Comparison of ENCODE assay signal across 8 cellular contexts in genomic region chr2:159515482-159515881, GRCh38.
A peak's percentile ranks its signal among the peaks of the same experiment; 100 is the strongest.
DNase-seq lines count a peak whose midpoint lies in the region; ATAC-seq, FAIRE-seq and TF ChIP-seq lines count a peak whose summit lies in the region.

No MANE protein-coding gene starts in this region.

- no peaks in the 10 kb centered on the region for H3K79me2 ChIP-seq in HepG2 (ENCODE audit: insufficient read depth, low read length)

- CTCF ChIA-PET in HepG2 (lab: Yijun Ruan, JAX; ENCODE audit: low intra/inter-chr PET ratio, low total read pairs) = no interaction called here

- H3K9me3 ChIP-seq in HepG2 (ENCODE audit: low read length) (no peaks in the 10 kb centered on the region), upper lobe of right lung (no peaks in the 10 kb centered on the region), MG63 (no peaks in the 10 kb centered on the region)

- WGBS in HepG2 (ENCODE audit: low lambda C conversion rate) = 97% methylated on average over 1 of the region's 1 CpG

- H3K27me3 ChIP-seq in HepG2 (ENCODE audit: control insufficient read depth in 1 of 2, insufficient read depth in 2 of 2, low read length in 2 of 2) (no peaks in the 10 kb centered on the region), upper lobe of right lung (no peaks in the 10 kb centered on the region), MG63 (no peaks in the 10 kb centered on the region)

- intact Hi-C loops in Right ventricle myocardium superior (cut with DNase I) = no loop called here
- intact Hi-C loops in Right ventricle myocardium inferior (cut with DNase I) = no loop called here
- intact Hi-C loops in HepG2 (cut with micrococcal nuclease; ENCODE audit: unreplicated experiment) = no loop called here
- intact Hi-C loops in upper lobe of right lung (cut with DNase I) = no loop called here

- H3K4me1 ChIP-seq in HepG2 (ENCODE audit: insufficient read depth, low read length) = peaks cover 7% of the 10 kb centered on the region
- H3K4me1 ChIP-seq in upper lobe of right lung = peaks cover 28% of the 10 kb centered on the region

- DNase-seq in Right ventricle myocardium superior (no peak), Right ventricle myocardium inferior (ENCODE audit: missing footprints) (no peak), HepG2 (ENCODE audit: low spot score) (no peak), upper lobe of right lung (no peak), foreskin fibroblast (no peak), SW480 (ENCODE audit: low spot score) (no peak), MG63 (no peak)
- DNase-seq in activated naive CD8-positive, alpha-beta T cell treated with anti-CD3 and anti-CD28 coated beads, Interleukin-2, amount 10 ng/mL, durations not matched to agents 7 days and 5 days = no peak

- ATAC-seq in Right ventricle myocardium superior (ENCODE audit: poor library complexity) = peak; percentile 29
- no peak for ATAC-seq in Right ventricle myocardium inferior
- ATAC-seq in activated naive CD8-positive, alpha-beta T cell treated with anti-CD3 and anti-CD28 coated beads, Interleukin-2, amount 10 ng/mL, durations not matched to agents 7 days and 5 days (ENCODE audit: low read depth) = no peak
- no peak for ATAC-seq in HepG2
- ATAC-seq in upper lobe of right lung = peak; percentile 32

- H3K36me3 Mint-ChIP-seq in activated naive CD8-positive, alpha-beta T cell treated with anti-CD3 and anti-CD28 coated beads, Interleukin-2, amount 10 ng/mL, durations not matched to agents 7 days and 5 days = peaks cover 3% of the 10 kb centered on the region

- BruUV-seq in HepG2 (replicated peaks; lab: Mats Ljungman, UMichigan) = no TSS peak

- H3K4me1 Mint-ChIP-seq in activated naive CD8-positive, alpha-beta T cell treated with anti-CD3 and anti-CD28 coated beads, Interleukin-2, amount 10 ng/mL, durations not matched to agents 7 days and 5 days = peaks cover 8% of the 10 kb centered on the region

- no peaks in the 10 kb centered on the region for H4K20me1 ChIP-seq in HepG2 (ENCODE audit: insufficient read depth, low read length)

- POLR2A ChIA-PET in activated naive CD8-positive, alpha-beta T cell treated with anti-CD3 and anti-CD28 coated beads, Interleukin-2, amount 10 ng/mL, durations not matched to agents 7 days and 5 days (lab: Charles Lee) = interaction anchor here (2.3 kb wide), 1 partner anchor 197 kb away, joined by 14 read pairs; the partner anchor contains the start of gene MARCHF7
- POLR2A ChIA-PET in HepG2 (lab: Yijun Ruan, JAX) = interaction anchor here (1.4 kb wide), 1 partner anchor 100 kb away, joined by 5 read pairs; no protein-coding TSS in a partner anchor

- TF ChIP-seq CTCF in HepG2 (CRISPR knock-in tag; IDR thresholded peaks at IDR 0.05) (no peak), upper lobe of right lung (IDR thresholded peaks at IDR 0.05) (no peak), foreskin fibroblast (IDR thresholded peaks at IDR 0.05; ENCODE audit: low read depth, low read length) (no peak)

- in situ Hi-C loops in HepG2 (cut with HindIII; ENCODE audit: extremely low pct_ligation_motif_present, low pct_unique_long_range_greater_than_20kb) = no loop called here

- H3K27ac ChIP-seq in HepG2 (ENCODE audit: extremely low read length, insufficient read depth, low read length) = no peak overlapping the region
- peak overlapping the region; percentile 86 for H3K27ac ChIP-seq in upper lobe of right lung

- no peaks in the 10 kb centered on the region for H3K27me3 Mint-ChIP-seq in activated naive CD8-positive, alpha-beta T cell treated with anti-CD3 and anti-CD28 coated beads, Interleukin-2, amount 10 ng/mL, durations not matched to agents 7 days and 5 days

- no peak for FAIRE-seq in HepG2 (lab: Jason Lieb, UNC)

- H3K4me3 ChIP-seq in HepG2 (replicated peaks in 1 of 3; ENCODE audit: insufficient read depth in 1 of 3, low read depth in 2 of 3, low read length in 3 of 3) (peak overlapping the region in 2 of 3 experiments; percentile 53 to 54; a peak in 3 of 6 replicates), upper lobe of right lung (peak overlapping the region; percentile 53), foreskin fibroblast (ENCODE audit: low read depth in 1 of 2, low read length in 2 of 2) (no peak overlapping the region), MG63 (no peak overlapping the region)

- H3K27ac Mint-ChIP-seq in activated naive CD8-positive, alpha-beta T cell treated with anti-CD3 and anti-CD28 coated beads, Interleukin-2, amount 10 ng/mL, durations not matched to agents 7 days and 5 days = peak overlapping the region; percentile 76

- peak overlapping the region; percentile 72 for H3K4me2 ChIP-seq in HepG2 (ENCODE audit: low read depth, low read length)

- H3K36me3 ChIP-seq in HepG2 (replicated peaks in 1 of 2; ENCODE audit: control insufficient read depth in 1 of 2, insufficient read depth in 2 of 2, low read length in 2 of 2) = no peaks in the 10 kb centered on the region
- H3K36me3 ChIP-seq in upper lobe of right lung = no peaks in the 10 kb centered on the region
- no peaks in the 10 kb centered on the region for H3K36me3 ChIP-seq in MG63

- no peaks in the 10 kb centered on the region for H3K9me3 Mint-ChIP-seq in activated naive CD8-positive, alpha-beta T cell treated with anti-CD3 and anti-CD28 coated beads, Interleukin-2, amount 10 ng/mL, durations not matched to agents 7 days and 5 days

- no peak for TF ChIP-seq EP300 in HepG2 (IDR thresholded peaks at IDR 0.05; ENCODE audit: low read depth in 2 of 2, low read length in 2 of 2)
- TF ChIP-seq EP300 in HepG2 (CRISPR knock-in tag; IDR thresholded peaks at IDR 0.05; ENCODE audit: borderline replicate concordance) = no peak

- peak overlapping the region; percentile 77 for H3K4me3 Mint-ChIP-seq in activated naive CD8-positive, alpha-beta T cell treated with anti-CD3 and anti-CD28 coated beads, Interleukin-2, amount 10 ng/mL, durations not matched to agents 7 days and 5 days

- no peak for TF ChIP-seq RAD21 in HepG2 (CRISPR knock-in tag; IDR thresholded peaks at IDR 0.05)

- TF ChIP-seq POLR2A in HepG2 (IDR thresholded peaks at IDR 0.05; ENCODE audit: insufficient read depth in 1 of 2, low read depth in 2 of 2, low read length in 2 of 2) = no peak

- H3K9ac ChIP-seq in HepG2 (ENCODE audit: insufficient read depth, low read depth, low read length) = no peak overlapping the region

- H2AFZ ChIP-seq in HepG2 (ENCODE audit: low read length) = no peak overlapping the region

TF ChIP-seq in HepG2, 621 proteins besides CTCF, POLR2A, EP300 and RAD21:
- TF ChIP-seq ATAD3A (CRISPR knock-in tag; IDR thresholded peaks at IDR 0.05) (no peak), ADNP (CRISPR knock-in tag; IDR thresholded peaks at IDR 0.05) (no peak), CEBPB (IDR thresholded peaks at IDR 0.05; ENCODE audit: borderline replicate concordance, low read depth, low read length) (no peak), MEIS2 (CRISPR knock-in tag; IDR thresholded peaks at IDR 0.05) (no peak), ZNF263 (CRISPR knock-in tag; IDR thresholded peaks at IDR 0.05) (no peak), ATF7 (IDR thresholded peaks at IDR 0.05) (no peak), ATF7 (CRISPR knock-in tag; IDR thresholded peaks at IDR 0.05) (no peak), SRSF4 (IDR thresholded peaks at IDR 0.05; ENCODE audit: low read depth, low read length, poor library complexity, severe bottlenecking) (no peak), ZNF10 (CRISPR knock-in tag; IDR thresholded peaks at IDR 0.05; ENCODE audit: borderline replicate concordance, low read depth) (no peak)

Comparison
In these comparisons a context has a peak if more than half of its experiments do, and no peak if none do; other contexts are left out.
1. ATAC-seq: peak in Right ventricle myocardium superior (single experiment) and upper lobe of right lung (single experiment); none in Right ventricle myocardium inferior (single experiment), activated naive CD8-positive, alpha-beta T cell treated with anti-CD3 and anti-CD28 coated beads, Interleukin-2, amount 10 ng/mL, durations not matched to agents 7 days and 5 days (single experiment) and HepG2 (single experiment).
2. H3K4me3 ChIP-seq: peak in HepG2 (2 of 3) and upper lobe of right lung (single experiment); none in foreskin fibroblast (0 of 2) and MG63 (single experiment).